ENCODE assay signal across 7 cellular contexts in genomic region chr22:31245998-31246397, GRCh38. TPM values are rescaled to one million over a fixed set of nuclear protein-coding genes. Genes with fewer than 3 reads are reported as not detected.
DNase-seq lines count a peak whose midpoint lies in the region; ATAC-seq, FAIRE-seq and TF ChIP-seq lines count a peak whose summit lies in the region.
"Not testable (repeated sequence)": the region's sequence is repeated elsewhere in the genome, so short reads cannot be mapped to it uniquely, and the experiment has no call there.

No MANE protein-coding gene starts in this region.

- H2BK15ac ChIP-seq in mesenchymal stem cell (ENCODE audit: low read depth, poor library complexity, severe bottlenecking) = peak overlapping the region; percentile 60

- H2AK5ac ChIP-seq in mesenchymal stem cell (ENCODE audit: low read length, severe bottlenecking) = not testable (repeated sequence)
- H2AK5ac ChIP-seq in trophoblast cell (ENCODE audit: low read length) = peak overlapping the region; percentile 65

- H3K9me3 ChIP-seq in HEK293 (ENCODE audit: control insufficient read depth, insufficient read depth, low read depth, low read length); RWPE2 (ENCODE audit: severe bottlenecking); GM12878 (replicated peaks; ENCODE audit: control insufficient read depth, insufficient read depth, low read length); mesenchymal stem cell (ENCODE audit: control insufficient read depth, low read length); trophoblast cell (ENCODE audit: insufficient read depth, low read depth, low read length): not testable (repeated sequence)

- H4K8ac ChIP-seq in mesenchymal stem cell (ENCODE audit: low read length); trophoblast cell (ENCODE audit: low read depth, low read length): not testable (repeated sequence)

- SMC1A ChIA-PET in GM12878 (lab: Charles Lee; ENCODE audit: uncharacterized antibody, unreplicated experiment) = interaction anchor here (1.7 kb wide), 1 partner anchor 11 kb away, joined by 4 read pairs; no protein-coding TSS in a partner anchor

- not testable (repeated sequence) for H2BK120ac ChIP-seq in mesenchymal stem cell (ENCODE audit: low read depth, low read length)
- H2BK120ac ChIP-seq in trophoblast cell (ENCODE audit: insufficient read depth, low read length, poor library complexity) = peak overlapping the region; percentile 4

- not testable (repeated sequence) for H4K12ac ChIP-seq in trophoblast cell (ENCODE audit: low read depth, low read length)

- H3K4ac ChIP-seq in mesenchymal stem cell (ENCODE audit: low read depth in 1 of 2, low read length in 2 of 2) = not testable (repeated sequence)
- peak overlapping the region; percentile 13 for H3K4ac ChIP-seq in trophoblast cell (ENCODE audit: low read depth, low read length)

- H2BK5ac ChIP-seq in mesenchymal stem cell (ENCODE audit: low read depth, low read length, poor library complexity, severe bottlenecking) = not testable (repeated sequence)
- H2BK5ac ChIP-seq in trophoblast cell (ENCODE audit: low read depth, low read length, poor library complexity) = peak overlapping the region; percentile 23

- H3K27me3 ChIP-seq in RWPE2 (ENCODE audit: insufficient read depth, poor library complexity, severe bottlenecking); GM12878 (replicated peaks in 1 of 2; ENCODE audit: control insufficient read depth in 2 of 2, insufficient read depth in 2 of 2, low read length in 1 of 2); mesenchymal stem cell (ENCODE audit: control insufficient read depth in 1 of 2, insufficient read depth in 1 of 2, low read length in 2 of 2); trophoblast cell (ENCODE audit: insufficient read depth, low read length): not testable (repeated sequence)

- not testable (repeated sequence) for H3K4me2 ChIP-seq in GM12878 (ENCODE audit: control insufficient read depth, insufficient read depth); mesenchymal stem cell (ENCODE audit: low read length, poor library complexity, severe bottlenecking); trophoblast cell (ENCODE audit: low read length)

- H2AFZ ChIP-seq in GM12878 (ENCODE audit: control insufficient read depth, low read depth, low read length); mesenchymal stem cell (ENCODE audit: low read depth, low read length); trophoblast cell (ENCODE audit: insufficient read depth, low read length, poor library complexity): not testable (repeated sequence)

- not testable (repeated sequence) for ATAC-seq in RWPE2 (ENCODE audit: low read depth); GM12878

- CTCF ChIA-PET in HEK293 (lab: Yijun Ruan, JAX) = interaction anchor here (2.5 to 6.3 kb wide), 3 partner anchors 26 to 33 kb away, joined by 14 to 41 read pairs (median 31); partner anchors contain the start of gene LIMK2
- CTCF ChIA-PET in GM12878 (lab: Yijun Ruan, JAX) = interaction anchor here (2.2 kb wide), 1 partner anchor 27 kb away, joined by 6 read pairs; no protein-coding TSS in a partner anchor

- H4K91ac ChIP-seq in mesenchymal stem cell (ENCODE audit: low read length) = not testable (repeated sequence)
- peak overlapping the region; percentile 71 for H4K91ac ChIP-seq in trophoblast cell (ENCODE audit: low read depth, low read length)

- intact Hi-C loops in GM12878 (cut with micrococcal nuclease; ENCODE audit: unreplicated experiment) = not testable (repeated sequence)

- not testable (repeated sequence) for H3K79me2 ChIP-seq in GM12878 (ENCODE audit: control insufficient read depth, insufficient read depth, low read length)
- peaks cover 23% of the 10 kb centered on the region for H3K79me2 ChIP-seq in trophoblast cell (ENCODE audit: control insufficient read depth, insufficient read depth, low read length, poor library complexity)

- TF ChIP-seq RAD21 in GM12878 (IDR thresholded peaks at IDR 0.05; ENCODE audit: insufficient read depth, low read depth, low read length) = not testable (repeated sequence)

- H3K27ac ChIP-seq in HEK293 (ENCODE audit: extremely low read depth, low read depth, low read length); GM12878 (ENCODE audit: control insufficient read depth, insufficient read depth); mesenchymal stem cell (ENCODE audit: low read length, poor library complexity, severe bottlenecking); trophoblast cell (ENCODE audit: low read depth, low read length): not testable (repeated sequence)
- H3K27ac ChIP-seq in RWPE2 (ENCODE audit: poor library complexity, severe bottlenecking) = peak overlapping the region; percentile 95

- RAD21 ChIA-PET in GM12878 (lab: Charles Lee; ENCODE audit: unreplicated experiment) = not testable (repeated sequence)

- not testable (repeated sequence) for H3K36me3 Mint-ChIP-seq in activated naive CD4-positive, alpha-beta T cell treated with anti-CD3 and anti-CD28 coated beads, Interleukin-2, amount 50 U/mL, for 24 hours; mesothelial cell of epicardium

- peak overlapping the region; percentile 30 for H3K27ac Mint-ChIP-seq in activated naive CD4-positive, alpha-beta T cell treated with anti-CD3 and anti-CD28 coated beads, Interleukin-2, amount 50 U/mL, for 24 hours
- H3K27ac Mint-ChIP-seq in mesothelial cell of epicardium = peak overlapping the region; percentile 73

- H4K20me1 ChIP-seq in GM12878 (ENCODE audit: control insufficient read depth, insufficient read depth) = not testable (repeated sequence)

- not testable (repeated sequence) for H3K9me3 Mint-ChIP-seq in activated naive CD4-positive, alpha-beta T cell treated with anti-CD3 and anti-CD28 coated beads, Interleukin-2, amount 50 U/mL, for 24 hours; mesothelial cell of epicardium

- H3K14ac ChIP-seq in mesenchymal stem cell (ENCODE audit: low read length in 2 of 2) = not testable (repeated sequence)
- peak overlapping the region; percentile 56 for H3K14ac ChIP-seq in trophoblast cell (ENCODE audit: low read length)

- H3K4me3 Mint-ChIP-seq in activated naive CD4-positive, alpha-beta T cell treated with anti-CD3 and anti-CD28 coated beads, Interleukin-2, amount 50 U/mL, for 24 hours; mesothelial cell of epicardium: not testable (repeated sequence)

- not testable (repeated sequence) for TF ChIP-seq CTCF in HEK293 (tag by site-specific recombination; IDR thresholded peaks at IDR 0.05); RWPE2 (IDR thresholded peaks at IDR 0.05; ENCODE audit: poor library complexity, severe bottlenecking); GM12878 (IDR thresholded peaks at IDR 0.05 in 2 of 3, conservative IDR thresholded peaks at IDR 0.05 in 1 of 3; ENCODE audit: control insufficient read depth in 2 of 3, extremely low read depth in 1 of 3, insufficient read depth in 1 of 3, low read depth in 3 of 3, low read length in 3 of 3); mesothelial cell of epicardium (IDR thresholded peaks at IDR 0.05; ENCODE audit: unreplicated experiment)

- peaks cover 30% of the 10 kb centered on the region for H3K4me1 Mint-ChIP-seq in activated naive CD4-positive, alpha-beta T cell treated with anti-CD3 and anti-CD28 coated beads, Interleukin-2, amount 50 U/mL, for 24 hours
- peaks cover 72% of the 10 kb centered on the region for H3K4me1 Mint-ChIP-seq in mesothelial cell of epicardium

- peak overlapping the region in 1 of 2 experiments; percentile 2 for H2BK12ac ChIP-seq in mesenchymal stem cell (ENCODE audit: low read length in 2 of 2)
- peak overlapping the region; percentile 56 for H2BK12ac ChIP-seq in trophoblast cell (ENCODE audit: low read length)

- not testable (repeated sequence) for FAIRE-seq in GM12878 (lab: Jason Lieb, UNC)

- peak overlapping the region in 1 of 2 experiments; percentile 41 for H3K18ac ChIP-seq in mesenchymal stem cell (ENCODE audit: low read depth in 1 of 2, low read length in 2 of 2)
- H3K18ac ChIP-seq in trophoblast cell (ENCODE audit: low read length) = peak overlapping the region; percentile 60

- 98% methylated on average over 7 of the region's 12 CpGs for WGBS in GM12878 (ENCODE audit: insufficient coverage, insufficient replicate concordance, low lambda C conversion rate, missing lambda C conversion rate)
- WGBS in mesenchymal stem cell = no CpG with 5 or more reads among the region's 12 CpGs
- no CpG with 5 or more reads among the region's 12 CpGs for WGBS in trophoblast cell (ENCODE audit: extremely low coverage, insufficient coverage, insufficient read length)

- POLR2A ChIA-PET in HEK293 (lab: Yijun Ruan, JAX) (interaction anchor here (0.7 kb wide), 1 partner anchor 102 kb away, joined by 4 read pairs; no protein-coding TSS in a partner anchor), GM12878 (lab: Charles Lee) (interaction anchor here (0.5 to 0.7 kb wide), 2 partner anchors 10 to 178 kb away, joined by 3 to 5 read pairs; no protein-coding TSS in a partner anchor)

- not testable (repeated sequence) for H3K27me3 Mint-ChIP-seq in activated naive CD4-positive, alpha-beta T cell treated with anti-CD3 and anti-CD28 coated beads, Interleukin-2, amount 50 U/mL, for 24 hours; mesothelial cell of epicardium (ENCODE audit: low read depth)

- BruUV-seq in GM12878 (replicated peaks; lab: Mats Ljungman, UMichigan) = not testable (repeated sequence)

- not testable (repeated sequence) for TF ChIP-seq POLR2A in GM12878 (IDR thresholded peaks at IDR 0.05; ENCODE audit: low read depth, low read length)

- not testable (repeated sequence) for H3K4me3 ChIP-seq in HEK293 (ENCODE audit: low read depth, low read length); RWPE2 (ENCODE audit: severe bottlenecking); GM12878; mesenchymal stem cell (ENCODE audit: insufficient read depth in 1 of 2, low read depth in 1 of 2, low read length in 2 of 2); trophoblast cell (ENCODE audit: low read depth, low read length)

- TF ChIP-seq EP300 in GM12878 (IDR thresholded peaks at IDR 0.05; ENCODE audit: borderline replicate concordance in 1 of 2, control insufficient read depth in 1 of 2, low read depth in 2 of 2, low read length in 2 of 2) = not testable (repeated sequence)

- not testable (repeated sequence) for H3K4me1 ChIP-seq in HEK293 (ENCODE audit: control insufficient read depth, insufficient read depth, low read length); GM12878 (ENCODE audit: control insufficient read depth, insufficient read depth, low read length)
- peaks cover 42% of the 10 kb centered on the region for H3K4me1 ChIP-seq in RWPE2 (ENCODE audit: insufficient read depth, poor library complexity, severe bottlenecking)
- H3K4me1 ChIP-seq in mesenchymal stem cell (ENCODE audit: control insufficient read depth, insufficient read depth, low read depth, low read length) = peaks cover 37% of the 10 kb centered on the region
- peaks cover 44 to 58% of the 10 kb centered on the region in 2 experiments for H3K4me1 ChIP-seq in trophoblast cell (ENCODE audit: control insufficient read depth in 1 of 2, insufficient read depth in 2 of 2, low read length in 2 of 2)

- in situ Hi-C loops in GM12878 (cut with MboI) = not testable (repeated sequence)

- H3K36me3 ChIP-seq in HEK293 (ENCODE audit: control insufficient read depth in 2 of 2, insufficient read depth in 1 of 2, low read length in 2 of 2); mesenchymal stem cell (ENCODE audit: control insufficient read depth in 1 of 2, insufficient read depth in 2 of 2, low read depth in 1 of 2, low read length in 2 of 2); trophoblast cell (ENCODE audit: control insufficient read depth in 1 of 2, insufficient read depth in 2 of 2, low read length in 2 of 2): not testable (repeated sequence)
- peaks cover 21% of the 10 kb centered on the region for H3K36me3 ChIP-seq in RWPE2 (ENCODE audit: low read depth)
- peaks cover 10 to 17% of the 10 kb centered on the region in 2 experiments; a peak in 3 of 4 replicates for H3K36me3 ChIP-seq in GM12878 (ENCODE audit: control insufficient read depth in 2 of 2, insufficient read depth in 2 of 2, low read length in 1 of 2)

- not testable (repeated sequence) for DNase-seq in RWPE2 (ENCODE audit: low spot score); GM12878 (ENCODE audit: low read depth, low spot score); mesenchymal stem cell; mesothelial cell of epicardium (ENCODE audit: low spot score in 2 of 2, unreplicated experiment in 2 of 2); trophoblast cell

- H3K79me1 ChIP-seq in mesenchymal stem cell (replicated peaks; ENCODE audit: low read length, poor library complexity, severe bottlenecking) (peaks cover 16% of the 10 kb centered on the region), trophoblast cell (ENCODE audit: low read length) (peaks cover 61% of the 10 kb centered on the region)

- not testable (repeated sequence) for H3K23ac ChIP-seq in mesenchymal stem cell (ENCODE audit: low read length in 2 of 2); trophoblast cell (ENCODE audit: low read length)

- H3K9ac ChIP-seq in GM12878 (ENCODE audit: control insufficient read depth, insufficient read depth, low read length); mesenchymal stem cell (ENCODE audit: low read length); trophoblast cell (ENCODE audit: low read length): not testable (repeated sequence)

RNA-seq across cellular contexts. Expression of gene LIMK2, which starts 33.9 kb away (rescaled TPM):
- total RNA-seq in GM12878 (2013; cell fraction: nucleolus; rRNA removed) = 97.5 and 99.4 TPM in 2 replicates
- total RNA-seq in GM12878 (2014; rRNA removed) = 32.3 and 34.9 TPM in 2 replicates
- 21.1 and 23.7 TPM in 2 replicates for total RNA-seq in GM12878 (2014; rRNA removed; fragmentation: Illumina TruSeq; extraction: Trizol)
- total RNA-seq in GM12878 (2021) = 33.5 and 40.4 TPM in 2 replicates
- 8.4 TPM for polyA plus RNA-seq in GM12878 (2011; ENCODE audit: low read depth)
- polyA plus RNA-seq in GM12878 (2011; rRNA removed) = 8.1 and 12.1 TPM in 2 replicates
- polyA plus RNA-seq in GM12878 (2011; cell fraction: cytosol; rRNA removed) = 13.1 and 15.4 TPM in 2 replicates
- polyA plus RNA-seq in GM12878 (2011; cell fraction: nucleus; rRNA removed) = 26.8 and 55.4 TPM in 2 replicates
- polyA plus RNA-seq in GM12878 (2012) = 13.0 and 13.5 TPM in 2 replicates
- polyA plus RNA-seq in GM12878 (2014; fragmentation: Illumina TruSeq; extraction: Trizol) = 20.6 and 29.8 TPM in 2 replicates
- 1 to 10 TPM; 2.9 to 5.0 TPM for polyA plus RNA-seq in GM12878 (2014; fragmentation: Nextera tagmentation; extraction: Ambion mirVana)
- 23.3 and 24.2 TPM in 2 replicates for polyA plus RNA-seq in GM12878 (2014; rRNA removed)
- polyA plus RNA-seq in GM12878 (2016; fragmentation: Nextera tagmentation; extraction: Ambion mirVana) = 10 to 100 TPM; 31.2 to 32.2 TPM
- 17.8 and 24.2 TPM in 2 replicates for polyA minus RNA-seq in GM12878 (2011; rRNA and poly(A)+ RNA removed)
- 4.1 and 5.8 TPM in 2 replicates for polyA minus RNA-seq in GM12878 (2011; cell fraction: cytosol; rRNA and poly(A)+ RNA removed)
- 17.0 and 28.4 TPM in 2 replicates for polyA minus RNA-seq in GM12878 (2011; cell fraction: nucleus; rRNA and poly(A)+ RNA removed)
- 20.1 TPM for polyA plus RNA-seq in mesenchymal stem cell (2013, experiment 1 of 2)
- 17.1 TPM for polyA plus RNA-seq in mesenchymal stem cell (2013, experiment 2 of 2)
- total RNA-seq in mesothelial cell of epicardium = 109 to 121 TPM (median 117 TPM) in 3 replicates
- 131 and 135 TPM in 2 replicates for polyA plus RNA-seq in trophoblast cell (2013)

RNA-seq across cellular contexts. Expression of gene PIK3IP1, which starts 46.3 kb away (rescaled TPM):
- 20.7 and 25.3 TPM in 2 replicates for total RNA-seq in GM12878 (2013; cell fraction: nucleolus; rRNA removed)
- total RNA-seq in GM12878 (2014; rRNA removed) (3.4 and 3.6 TPM in 2 replicates), GM12878 (2014; rRNA removed; fragmentation: Illumina TruSeq; extraction: Trizol) (2.3 and 2.6 TPM in 2 replicates), GM12878 (2021) (3.8 and 4.1 TPM in 2 replicates), mesothelial cell of epicardium (16.9 to 19.1 TPM (median 17.4 TPM) in 3 replicates)
- polyA plus RNA-seq in GM12878 (2011; ENCODE audit: low read depth) = 4.0 TPM
- polyA plus RNA-seq in GM12878 (2011; rRNA removed) (5.6 and 6.5 TPM in 2 replicates), GM12878 (2014; fragmentation: Illumina TruSeq; extraction: Trizol) (1.2 and 2.4 TPM in 2 replicates), GM12878 (2014; fragmentation: Nextera tagmentation; extraction: Ambion mirVana) (under 1 TPM; 0.77 to 0.80 TPM), GM12878 (2014; rRNA removed) (2.4 and 2.9 TPM in 2 replicates), GM12878 (2016; fragmentation: Nextera tagmentation; extraction: Ambion mirVana) (1 to 10 TPM; 3.0 to 3.1 TPM)
- 5.9 and 6.6 TPM in 2 replicates for polyA plus RNA-seq in GM12878 (2011; cell fraction: cytosol; rRNA removed)
- polyA plus RNA-seq in GM12878 (2011; cell fraction: nucleus; rRNA removed) = 7.6 and 10.6 TPM in 2 replicates
- polyA plus RNA-seq in GM12878 (2012) = 6.1 and 8.8 TPM in 2 replicates
- polyA minus RNA-seq in GM12878 (2011; rRNA and poly(A)+ RNA removed) = 4.2 and 7.3 TPM in 2 replicates
- polyA minus RNA-seq in GM12878 (2011; cell fraction: cytosol; rRNA and poly(A)+ RNA removed) = 2.0 and 2.4 TPM in 2 replicates
- 6.4 and 8.6 TPM in 2 replicates for polyA minus RNA-seq in GM12878 (2011; cell fraction: nucleus; rRNA and poly(A)+ RNA removed)
- 28.6 TPM for polyA plus RNA-seq in mesenchymal stem cell (2013, experiment 1 of 2)
- polyA plus RNA-seq in mesenchymal stem cell (2013, experiment 2 of 2) = 29.9 TPM
- polyA plus RNA-seq in trophoblast cell (2013) = 3.7 and 4.0 TPM in 2 replicates
